Comparison of ENCODE assay signal across 9 cellular contexts in the genomic region with DNA sequence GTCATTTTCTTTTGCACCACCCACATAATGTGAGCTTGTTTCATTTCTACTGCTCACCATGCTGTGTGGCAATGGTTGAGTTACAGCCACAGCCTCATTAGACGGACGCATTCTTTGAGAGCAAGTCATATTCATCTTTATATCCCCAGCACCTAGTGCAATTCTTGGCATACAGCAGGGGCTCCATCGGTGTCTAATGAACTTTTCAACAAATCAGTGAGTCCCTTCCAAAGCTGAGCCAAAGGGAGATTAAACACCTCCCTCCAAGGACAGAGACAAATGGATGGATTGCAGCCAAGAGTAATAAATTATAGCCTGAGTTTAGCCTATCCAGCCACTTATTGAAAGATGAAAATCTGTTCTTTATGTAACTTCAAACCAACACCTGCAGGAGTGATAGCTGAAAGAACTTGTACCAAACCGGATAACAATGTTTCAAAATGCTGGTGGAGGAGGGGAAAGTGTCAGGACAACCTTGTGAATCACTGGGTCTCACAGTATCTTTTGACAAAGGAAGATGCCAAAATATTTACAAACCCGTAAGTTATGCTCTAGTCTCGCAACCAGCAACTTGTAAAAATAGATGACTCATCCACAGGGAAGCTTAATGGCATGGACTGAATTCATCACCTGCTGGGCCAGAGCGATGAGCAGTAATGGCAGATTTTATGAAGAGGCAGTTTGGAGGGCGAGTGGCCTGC.
DNase-seq lines count a peak whose midpoint lies in the region; ATAC-seq and TF ChIP-seq lines count a peak whose summit lies in the region.
"Had no signal": no experiment of that assay in that cellular context is flagged by ENCODE, and none has a peak within 500 bp of the region (broad histone marks: within the 10 kb centered on the region; RNA-seq: fewer than 3 reads in every experiment).

No MANE protein-coding gene starts in this region.

- peaks cover 14% of the 10 kb centered on the region for H3K27me3 Mint-ChIP-seq in neural progenitor cell (ENCODE audit: insufficient read depth, low read depth)
- H3K27me3 Mint-ChIP-seq in CD8-positive, alpha-beta memory T cell, result peaks cover 6 to 46% of the 10 kb centered on the region in 2 donors

- no peak overlapping the region for H2AFZ ChIP-seq in neural progenitor cell (replicated peaks)

- intact Hi-C loops in body of pancreas (cut with DNase I), result no loop called here
- intact Hi-C loops in posterior cingulate gyrus (cut with DNase I), result no loop called here

- no peak overlapping the region for H3K4me3 Mint-ChIP-seq in neural progenitor cell
- H3K4me3 Mint-ChIP-seq in CD8-positive, alpha-beta memory T cell, result no peak overlapping the region
- H3K4me3 Mint-ChIP-seq: stimulated activated naive CD8-positive, alpha-beta T cell treated with anti-CD3 and anti-CD28 coated beads, Interleukin-15, Interleukin-2, amounts not matched to agents 100 ng/mL and 50 ng/mL, for 24 hours had no signal

- no peaks in the 10 kb centered on the region for H3K79me2 ChIP-seq in neural progenitor cell (ENCODE audit: low read depth)

- H3K27ac ChIP-seq in body of pancreas (no peak overlapping the region), neural progenitor cell (no peak overlapping the region)
- no peak overlapping the region for H3K27ac ChIP-seq in CD8-positive, alpha-beta memory T cell (ENCODE audit: low read depth, low read length)

- H3K36me3 Mint-ChIP-seq in neural progenitor cell, result no peaks in the 10 kb centered on the region
- no peaks in the 10 kb centered on the region for H3K36me3 Mint-ChIP-seq in CD8-positive, alpha-beta memory T cell

- H3K27me3 ChIP-seq in body of pancreas (no peaks in the 10 kb centered on the region), neural progenitor cell (no peaks in the 10 kb centered on the region)
- no peaks in the 10 kb centered on the region for H3K27me3 ChIP-seq in CD8-positive, alpha-beta memory T cell (ENCODE audit: insufficient read depth, low read length, poor library complexity, severe bottlenecking)

- no peaks in the 10 kb centered on the region for H3K36me3 ChIP-seq in body of pancreas (replicated peaks in 1 of 2; ENCODE audit: insufficient read depth in 1 of 2, low read depth in 2 of 2)
- H3K36me3 ChIP-seq in neural progenitor cell, result no peaks in the 10 kb centered on the region
- no peaks in the 10 kb centered on the region for H3K36me3 ChIP-seq in CD8-positive, alpha-beta memory T cell (ENCODE audit: insufficient read depth, low read length)

- ATAC-seq in body of pancreas, result peak; percentile 33
- no peak for ATAC-seq in GM18858 (IDR thresholded peaks at IDR 0.05; ENCODE audit: unreplicated experiment)
- ATAC-seq in GM19463 (IDR thresholded peaks at IDR 0.05; ENCODE audit: unreplicated experiment), result no peak

- POLR2A ChIA-PET in CD8-positive, alpha-beta memory T cell (lab: Charles Lee), result no interaction called here

- H3F3A ChIP-seq in neural progenitor cell (ENCODE audit: low read depth), result peaks cover 7% of the 10 kb centered on the region

- no peaks in the 10 kb centered on the region for H3K4me1 ChIP-seq in body of pancreas
- peaks cover 8% of the 10 kb centered on the region for H3K4me1 ChIP-seq in neural progenitor cell
- H3K4me1 ChIP-seq in CD8-positive, alpha-beta memory T cell (ENCODE audit: insufficient read depth, low read length), result no peaks in the 10 kb centered on the region

- no peak for TF ChIP-seq POLR2A in body of pancreas (IDR thresholded peaks at IDR 0.05)

- H3K4me3 ChIP-seq in body of pancreas (no peak overlapping the region), neural progenitor cell (no peak overlapping the region)
- H3K4me3 ChIP-seq in CD8-positive, alpha-beta memory T cell (ENCODE audit: low read length), result no peak overlapping the region

- H3K4me1 Mint-ChIP-seq in neural progenitor cell, result peaks cover 43% of the 10 kb centered on the region
- no peaks in the 10 kb centered on the region for H3K4me1 Mint-ChIP-seq in CD8-positive, alpha-beta memory T cell

- TF ChIP-seq CTCF in body of pancreas (IDR thresholded peaks at IDR 0.05) (no peak), neural progenitor cell (IDR thresholded peaks at IDR 0.05) (no peak)

- DNase-seq in Daoy (ENCODE audit: low read depth) (peak; percentile 91), NCI-H2171 (lab: John Stamatoyannopoulos, UW) (peak; percentile 63), body of pancreas (peak in 1 of 4 donors; percentile 18), neural progenitor cell (ENCODE audit: low spot score) (no peak), posterior cingulate gyrus (no peak)
- DNase-seq in CD8-positive, alpha-beta memory T cell, result no peak

- H3K4me2 ChIP-seq in neural progenitor cell, result no peak overlapping the region

- H4K20me1 ChIP-seq in neural progenitor cell (ENCODE audit: low read depth), result no peaks in the 10 kb centered on the region

- CTCF ChIA-PET in CD8-positive, alpha-beta memory T cell (lab: Charles Lee), result no interaction called here

- 43 to 54% methylated on average over 8 of the region's 8 CpGs for WGBS in body of pancreas, 2 donors

- H3K27ac Mint-ChIP-seq in neural progenitor cell, result peak overlapping the region; percentile 20
- H3K27ac Mint-ChIP-seq in CD8-positive, alpha-beta memory T cell, result no peak overlapping the region
- H3K27ac Mint-ChIP-seq: stimulated activated naive CD8-positive, alpha-beta T cell treated with anti-CD3 and anti-CD28 coated beads, Interleukin-15, Interleukin-2, amounts not matched to agents 100 ng/mL and 50 ng/mL, for 24 hours had no signal

- H3K9me3 ChIP-seq in body of pancreas (no peaks in the 10 kb centered on the region), neural progenitor cell (ENCODE audit: low read depth) (no peaks in the 10 kb centered on the region)
- H3K9me3 ChIP-seq in CD8-positive, alpha-beta memory T cell (ENCODE audit: low read length), result no peaks in the 10 kb centered on the region

- H3K9ac ChIP-seq in neural progenitor cell, result no peak overlapping the region

- no peaks in the 10 kb centered on the region for H3K9me3 Mint-ChIP-seq in neural progenitor cell
- peaks cover 0 to 2% (median 0%) of the 10 kb centered on the region in 5 donors for H3K9me3 Mint-ChIP-seq in CD8-positive, alpha-beta memory T cell
- H3K9me3 Mint-ChIP-seq: stimulated activated naive CD8-positive, alpha-beta T cell treated with anti-CD3 and anti-CD28 coated beads, Interleukin-15, Interleukin-2, amounts not matched to agents 100 ng/mL and 50 ng/mL, for 24 hours had no signal

Comparison
In these comparisons a context has a peak if more than half of its experiments do, and no peak if none do; other contexts are left out.
1. DNase-seq: peak in Daoy (single experiment) and NCI-H2171 (single experiment); none in neural progenitor cell (single experiment), CD8-positive, alpha-beta memory T cell (0 of 5) and posterior cingulate gyrus (0 of 10).